1 cellular context compared by ENCODE assay signal in the genomic region with DNA sequence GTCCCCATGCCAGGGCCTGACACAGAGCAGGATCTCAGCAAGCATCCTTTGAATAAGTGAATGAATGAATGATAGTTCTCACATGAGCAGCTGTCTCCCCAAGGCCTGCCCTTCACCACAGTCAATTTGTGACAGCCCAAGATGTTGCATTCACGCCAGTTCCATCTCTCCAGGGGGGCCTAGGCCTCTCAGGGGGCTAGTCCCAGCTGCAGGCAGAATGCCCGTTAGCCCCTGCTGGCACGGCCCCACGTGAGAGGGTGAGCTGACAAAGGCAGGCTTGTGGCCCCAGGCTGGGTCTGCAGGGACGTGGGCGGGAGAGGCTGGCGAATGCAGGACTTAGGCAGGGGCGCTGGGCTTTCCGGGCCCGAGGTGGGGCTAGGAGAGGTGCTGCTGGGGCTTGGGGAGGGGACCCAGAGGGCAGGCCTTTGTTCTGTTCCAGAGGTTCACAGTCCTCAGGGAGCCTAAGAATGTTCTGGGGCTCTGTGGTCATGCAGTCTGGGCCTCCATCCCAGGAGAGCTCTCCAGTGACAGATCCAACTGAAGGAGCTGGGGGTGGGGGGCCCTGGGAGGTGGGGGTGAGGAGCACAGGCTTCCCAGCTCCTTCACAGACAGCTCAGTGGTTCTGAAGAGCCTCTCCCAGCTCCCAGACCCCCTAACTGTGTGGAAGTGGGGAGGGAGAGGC.
TF ChIP-seq lines count a peak whose summit lies in the region.

No MANE protein-coding gene starts in this region.

TF ChIP-seq in H1, 55 proteins besides CTCF, POLR2A, EP300 and RAD21:
- TF ChIP-seq MAFK (IDR thresholded peaks at IDR 0.05; ENCODE audit: low read depth, low read length) (no peak), POLR2AphosphoS5 (IDR thresholded peaks at IDR 0.05; ENCODE audit: low read depth, low read length) (no peak), CHD1 (IDR thresholded peaks at IDR 0.05; ENCODE audit: low read depth, low read length) (no peak), ZNF274 (IDR thresholded peaks at IDR 0.05; ENCODE audit: borderline replicate concordance, extremely low read depth, low read length) (no peak), PHF8 (conservative IDR thresholded peaks at IDR 0.05; ENCODE audit: low read depth, low read length) (no peak)
